27 cellular contexts compared by ENCODE assay signal in genomic region chr1:214840366-214840765, GRCh38.
DNase-seq lines count a peak whose midpoint lies in the region; ATAC-seq, FAIRE-seq and TF ChIP-seq lines count a peak whose summit lies in the region.
"Had no signal": no experiment of that assay in that cellular context is flagged by ENCODE, and none has a peak within 500 bp of the region (broad histone marks: within the 10 kb centered on the region; RNA-seq: fewer than 3 reads in every experiment).

No MANE protein-coding gene starts in this region.

- peak; percentile 70 for FAIRE-seq in D721Med (lab: Jason Lieb, UNC)
- FAIRE-seq: TTC549 had no signal

- 57% methylated on average over 3 of the region's 3 CpGs for WGBS in right cardiac atrium

- TF ChIP-seq CTCF in D721Med (IDR thresholded peaks at IDR 0.05; ENCODE audit: insufficient read depth, missing control alignments), result no peak
- no peak for TF ChIP-seq CTCF in epithelial cell of esophagus (IDR thresholded peaks at IDR 0.05; ENCODE audit: insufficient read depth, low read depth, low read length, missing control alignments)
- TF ChIP-seq CTCF in kidney epithelial cell (IDR thresholded peaks at IDR 0.05; ENCODE audit: insufficient read depth, low read length, poor library complexity, severe bottlenecking), result no peak

- H3K9me3 ChIP-seq in right cardiac atrium (ENCODE audit: control insufficient read depth, low read length), result peaks cover 3% of the 10 kb centered on the region
- H3K9me3 ChIP-seq: right lobe of liver had no signal

- H3K36me3 ChIP-seq in kidney epithelial cell (ENCODE audit: control insufficient read depth, insufficient read depth, low read length), result no peaks in the 10 kb centered on the region
- H3K36me3 ChIP-seq: right lobe of liver had no signal

- ATAC-seq in right cardiac atrium (no peak), GM18519 (IDR thresholded peaks at IDR 0.05; ENCODE audit: low FRiP score, unreplicated experiment) (no peak)
- ATAC-seq: activated CD8-positive, alpha-beta T cell treated with anti-CD3 and anti-CD28 coated beads for 36 hours; activated T-helper 17 cell treated with anti-CD3 and anti-CD28 coated beads, Interleukin-2, amount 50 U/mL, for 72 hours; left colon; right lobe of liver; stimulated activated effector memory CD8-positive, alpha-beta T cell treated with anti-CD3 and anti-CD28 coated beads, Interleukin-12 subunit alpha, Interleukin-12 subunit beta, amount 100 ng/mL, for 72 hours had no signal

- H3K27me3 ChIP-seq in kidney epithelial cell (ENCODE audit: control insufficient read depth, insufficient read depth, low read length) (no peaks in the 10 kb centered on the region), right cardiac atrium (ENCODE audit: control insufficient read depth, insufficient read depth) (no peaks in the 10 kb centered on the region)
- H3K27me3 ChIP-seq: right lobe of liver had no signal

- intact Hi-C loops in right cardiac atrium (cut with DNase I), result no loop called here

- H3K4me1 ChIP-seq in right cardiac atrium (ENCODE audit: control insufficient read depth, insufficient read depth, low read length), result no peaks in the 10 kb centered on the region
- H3K4me1 ChIP-seq: right lobe of liver had no signal

- no peak overlapping the region for H3K27ac ChIP-seq in right cardiac atrium (ENCODE audit: low read length)
- H3K27ac ChIP-seq: C4-2B, right lobe of liver had no signal

- H3K4me3 ChIP-seq in epithelial cell of esophagus (ENCODE audit: low read length) (no peak overlapping the region), kidney epithelial cell (ENCODE audit: low read depth, low read length) (no peak overlapping the region), right cardiac atrium (ENCODE audit: low read length) (no peak overlapping the region)
- H3K4me3 ChIP-seq: right lobe of liver had no signal

- DNase-seq in D721Med (ENCODE audit: insufficient read length, low spot score) (no peak), NAMALWA (ENCODE audit: low spot score) (peak; percentile 2), epithelial cell of esophagus (ENCODE audit: low read depth) (peak; percentile 2), kidney epithelial cell (ENCODE audit: low read depth) (peak; percentile 9), mesenteric fat pad (ENCODE audit: low spot score) (no peak), right cardiac atrium (no peak), NCI-H1092 (lab: John Stamatoyannopoulos, UW) (no peak)
- DNase-seq: activated CD4-positive, CD25-positive, alpha-beta regulatory T cell treated with anti-CD3 and anti-CD28 coated beads, Interleukin-2, amount 50 U/mL, for 72 hours; activated CD8-positive, alpha-beta T cell treated with anti-CD3 and anti-CD28 coated beads for 36 hours; activated naive CD4-positive, alpha-beta T cell treated with anti-CD3 and anti-CD28 coated beads, Interleukin-2, amount 50 U/mL, for 16 hours; Calu3; caudate nucleus; dermis blood vessel endothelial cell; foreskin melanocyte; H9; left colon; NCI-H1417; NCI-H2029 treated with DMSO at 0.1 percent for 48 hours; NCI-H446 treated with DMSO at 0.1 percent for 48 hours; posterior cingulate gyrus; right lobe of liver; stimulated activated CD4-positive, alpha-beta T cell treated with anti-CD3 and anti-CD28 coated beads, Interleukin-4, amount 100 ng/mL, for 24 hours had no signal

Comparison
In these comparisons a context has a peak if more than half of its experiments do, and no peak if none do; other contexts are left out.
1. DNase-seq: peak in NAMALWA (single experiment), epithelial cell of esophagus (single experiment) and kidney epithelial cell (single experiment); none in D721Med (single experiment), mesenteric fat pad (single experiment), right cardiac atrium (0 of 3) and NCI-H1092 (single experiment).